Comparison of ENCODE assay signal across 1 cellular context in the genomic region with DNA sequence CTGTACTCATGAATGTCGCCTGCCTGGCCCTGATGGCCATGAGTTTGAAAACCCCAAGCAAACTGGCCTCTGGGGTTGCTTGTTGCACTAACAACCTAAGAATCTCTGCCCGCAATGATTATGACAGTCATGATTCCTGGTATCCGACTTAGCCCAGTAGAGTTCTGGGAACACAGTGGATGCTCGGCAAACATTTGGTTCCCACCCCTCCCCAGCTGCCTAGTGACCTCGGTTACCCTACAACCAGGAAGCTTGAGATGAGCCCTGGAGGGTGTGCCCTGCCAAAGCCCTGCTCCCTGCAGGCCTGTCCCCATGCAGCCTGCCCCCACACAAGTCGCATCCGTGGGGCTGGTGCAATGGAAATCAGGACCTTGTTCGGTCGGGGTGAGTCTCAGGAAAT.
TF ChIP-seq lines count a peak whose summit lies in the region.

No MANE protein-coding gene starts in this region.

TF ChIP-seq in H1, 55 proteins besides CTCF, POLR2A, EP300 and RAD21 (continued from another document):
- peak; percentile 52 for TF ChIP-seq TAF7 (optimal IDR thresholded peaks at IDR 0.05; ENCODE audit: borderline replicate concordance, low read depth, low read length)
- TF ChIP-seq ZNF274 (IDR thresholded peaks at IDR 0.05; ENCODE audit: borderline replicate concordance, extremely low read depth, low read length): no peak
